ENCODE assay signal across 10 cellular contexts in genomic region chr17:77472837-77473214, GRCh38.
DNase-seq lines count a peak whose midpoint lies in the region; ATAC-seq and TF ChIP-seq lines count a peak whose summit lies in the region.
"Had no signal": no experiment of that assay in that cellular context is flagged by ENCODE, and none has a peak within 500 bp of the region (broad histone marks: within the 10 kb centered on the region; RNA-seq: fewer than 3 reads in every experiment).

No MANE protein-coding gene starts in this region.

- TF ChIP-seq POLR2A in tibial nerve (IDR thresholded peaks at IDR 0.05) = no peak

- no peak overlapping the region for H3K9ac ChIP-seq in liver (ENCODE audit: low read depth in 1 of 2, low read length in 2 of 2)

- H3K27me3 ChIP-seq in liver (ENCODE audit: control insufficient read depth in 4 of 4, insufficient read depth in 4 of 4, low read length in 3 of 4) = no peaks in the 10 kb centered on the region
- H3K27me3 ChIP-seq in tibial nerve = no peaks in the 10 kb centered on the region

- H3K36me3 Mint-ChIP-seq in activated CD4-positive, alpha-beta T cell treated with anti-CD3 and anti-CD28 coated beads, Interleukin-2, amount 10 ng/mL, durations not matched to agents 7 days and 5 days (ENCODE audit: low read depth) = peaks cover 90% of the 10 kb centered on the region

- CTCF ChIA-PET in activated CD4-positive, alpha-beta T cell treated with anti-CD3 and anti-CD28 coated beads, Interleukin-2, amount 10 ng/mL, durations not matched to agents 7 days and 5 days (lab: Charles Lee) = interaction anchor here (0.6 to 1.6 kb wide), 7 partner anchors 16 to 341 kb away, joined by 3 to 6 read pairs (median 4); no protein-coding TSS in a partner anchor

- WGBS in liver = 71% methylated on average over 4 of the region's 4 CpGs
- WGBS in tibial nerve, 2 donors = 24 to 33% methylated on average over 4 of the region's 4 CpGs

- ATAC-seq in HG03095 (IDR thresholded peaks at IDR 0.05; ENCODE audit: unreplicated experiment) (no peak), HG03039 (IDR thresholded peaks at IDR 0.05; ENCODE audit: unreplicated experiment) (no peak)
- ATAC-seq: PC-3 had no signal

- TF ChIP-seq RAD21 in liver (IDR thresholded peaks at IDR 0.05) = no peak

- DNase-seq in activated CD4-positive, alpha-beta T cell treated with anti-CD3 and anti-CD28 coated beads, Interleukin-2, amount 10 ng/mL, durations not matched to agents 7 days and 5 days = no peak
- no peak for DNase-seq in activated CD4-positive, alpha-beta T cell treated with anti-CD3 and anti-CD28 coated beads for 1 hour
- DNase-seq in tibial nerve (ENCODE audit: low spot score in 2 of 2) (no peak), posterior vena cava (ENCODE audit: low spot score) (no peak)
- DNase-seq: PC-3; stimulated activated CD4-positive, alpha-beta T cell treated with anti-CD3 and anti-CD28 coated beads, Interleukin-4, amount 100 ng/mL, for 1 hour had no signal

- POLR2A ChIA-PET in activated CD4-positive, alpha-beta T cell treated with anti-CD3 and anti-CD28 coated beads, Interleukin-2, amount 10 ng/mL, durations not matched to agents 7 days and 5 days (lab: Charles Lee) = interaction anchor here (0.6 to 1.3 kb wide), 3 partner anchors 32 to 486 kb away, joined by 3 read pairs; partner anchors contain the start of gene TNRC6C

- H3K9me3 ChIP-seq in liver (ENCODE audit: control insufficient read depth in 4 of 4, low read length in 3 of 4) (no peaks in the 10 kb centered on the region), tibial nerve (no peaks in the 10 kb centered on the region)

- intact Hi-C loops in posterior vena cava (cut with DNase I) = no loop called here

- H3K36me3 ChIP-seq in liver (ENCODE audit: control insufficient read depth in 4 of 4, insufficient read depth in 3 of 4, low read depth in 1 of 4, low read length in 3 of 4) = peaks cover 0 to 7% (median 2%) of the 10 kb centered on the region in 4 donors
- H3K36me3 ChIP-seq in tibial nerve = no peaks in the 10 kb centered on the region

- no peaks in the 10 kb centered on the region for H3K27me3 Mint-ChIP-seq in activated CD4-positive, alpha-beta T cell treated with anti-CD3 and anti-CD28 coated beads, Interleukin-2, amount 10 ng/mL, durations not matched to agents 7 days and 5 days

- H3K4me3 Mint-ChIP-seq in activated CD4-positive, alpha-beta T cell treated with anti-CD3 and anti-CD28 coated beads, Interleukin-2, amount 10 ng/mL, durations not matched to agents 7 days and 5 days = peak overlapping the region; percentile 11

- peak overlapping the region; percentile 50 for H3K27ac ChIP-seq in angular gyrus (ENCODE audit: low read depth, low read length)
- peak overlapping the region in 1 of 2 donors; percentile 31 for H3K27ac ChIP-seq in liver (ENCODE audit: low read depth in 1 of 2, low read length in 2 of 2)
- H3K27ac ChIP-seq in tibial nerve = peak overlapping the region; percentile 51 to 94 (median 80)

- no peaks in the 10 kb centered on the region for H3K9me3 Mint-ChIP-seq in activated CD4-positive, alpha-beta T cell treated with anti-CD3 and anti-CD28 coated beads, Interleukin-2, amount 10 ng/mL, durations not matched to agents 7 days and 5 days

- TF ChIP-seq EP300 in tibial nerve (IDR thresholded peaks at IDR 0.05) = peak in 1 of 2 donors; percentile 60

- peak overlapping the region; percentile 83 for H3K27ac Mint-ChIP-seq in activated CD4-positive, alpha-beta T cell treated with anti-CD3 and anti-CD28 coated beads, Interleukin-2, amount 10 ng/mL, durations not matched to agents 7 days and 5 days

- H3K4me3 ChIP-seq in liver (ENCODE audit: low read depth in 1 of 3, low read length in 3 of 3) (no peak overlapping the region), tibial nerve (peak overlapping the region in 2 of 4 donors; percentile 1 to 20)

- H3K4me1 Mint-ChIP-seq in activated CD4-positive, alpha-beta T cell treated with anti-CD3 and anti-CD28 coated beads, Interleukin-2, amount 10 ng/mL, durations not matched to agents 7 days and 5 days = peaks cover 97% of the 10 kb centered on the region

- TF ChIP-seq CTCF in liver (IDR thresholded peaks at IDR 0.05; ENCODE audit: low read depth, low read length, missing input control) (no peak), tibial nerve (IDR thresholded peaks at IDR 0.05) (no peak)

- H3K4me1 ChIP-seq in liver (ENCODE audit: control insufficient read depth in 4 of 4, insufficient read depth in 4 of 4, low read length in 3 of 4) (peaks cover 16 to 45% (median 24%) of the 10 kb centered on the region in 4 donors), tibial nerve (peaks cover 17 to 100% (median 87%) of the 10 kb centered on the region in 4 donors)

TF ChIP-seq in liver, 16 proteins besides CTCF, POLR2A, EP300 and RAD21:
- TF ChIP-seq NR2F2 (IDR thresholded peaks at IDR 0.05) (peak; percentile 26), SP1 (IDR thresholded peaks at IDR 0.05) (no peak)
